Comparison of ENCODE assay signal across 6 cellular contexts in the genomic region with DNA sequence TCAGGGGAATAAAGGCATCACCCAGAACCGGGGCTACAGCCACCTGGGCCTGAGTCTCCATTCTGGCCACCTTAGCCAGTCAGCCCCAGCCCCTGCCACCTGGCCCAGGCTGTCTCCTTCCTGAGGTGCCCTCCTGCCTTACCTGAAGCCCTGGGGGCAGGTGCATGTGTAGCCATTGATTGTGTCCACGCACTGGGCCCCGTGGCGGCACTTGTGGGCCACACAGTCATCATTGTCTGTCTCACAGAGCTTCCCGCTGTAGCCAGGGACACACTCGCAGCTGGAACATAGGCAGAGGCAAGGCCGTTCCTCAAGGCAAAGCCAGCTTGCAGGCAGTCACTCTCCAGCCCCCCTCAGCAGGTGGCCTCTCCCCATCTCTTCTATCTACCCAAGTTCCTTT.
"Had no signal": no experiment of that assay in that cellular context is flagged by ENCODE, and none has a peak within 500 bp of the region (broad histone marks: within the 10 kb centered on the region; RNA-seq: fewer than 3 reads in every experiment).

No MANE protein-coding gene starts in this region.

- DNase-seq: GM23248, GOT3, H7, HFFc6, IMR-90 had no signal

- H3K9me3 Mint-ChIP-seq: HFFc6 had no signal

- H3K27ac Mint-ChIP-seq: HFFc6 had no signal

- ATAC-seq: HCT116 had no signal

- H3K4me3 Mint-ChIP-seq: HFFc6 had no signal
